ENCODE assay signal across 11 cellular contexts in genomic region chr14:69619007-69619406, GRCh38. TPM values are rescaled to one million over a fixed set of nuclear protein-coding genes. Genes with fewer than 3 reads are reported as not detected.
A peak's percentile ranks its signal among the peaks of the same experiment; 100 is the strongest.
DNase-seq lines count a peak whose midpoint lies in the region; ATAC-seq and TF ChIP-seq lines count a peak whose summit lies in the region.
"Had no signal": no experiment of that assay in that cellular context is flagged by ENCODE, and none has a peak within 500 bp of the region (broad histone marks: within the 10 kb centered on the region; RNA-seq: fewer than 3 reads in every experiment).

No MANE protein-coding gene starts in this region.

- no peak for ATAC-seq in activated CD8-positive, alpha-beta T cell treated with anti-CD3 and anti-CD28 coated beads, Interleukin-2, amount 10 ng/mL, durations not matched to agents 7 days and 5 days
- ATAC-seq in Right ventricle myocardium inferior (no peak), GM21786 (IDR thresholded peaks at IDR 0.05; ENCODE audit: unreplicated experiment) (no peak), HG03025 (IDR thresholded peaks at IDR 0.05; ENCODE audit: low FRiP score, unreplicated experiment) (no peak)

- peaks cover 3% of the 10 kb centered on the region for H3K9me3 Mint-ChIP-seq in activated CD4-positive, alpha-beta T cell treated with anti-CD3 and anti-CD28 coated beads, Interleukin-2, amount 10 ng/mL, durations not matched to agents 7 days and 5 days
- no peaks in the 10 kb centered on the region for H3K9me3 Mint-ChIP-seq in activated CD8-positive, alpha-beta T cell treated with anti-CD3 and anti-CD28 coated beads, Interleukin-2, amount 10 ng/mL, durations not matched to agents 7 days and 5 days (ENCODE audit: insufficient read depth)

- H3K27ac Mint-ChIP-seq in activated CD4-positive, alpha-beta T cell treated with anti-CD3 and anti-CD28 coated beads, Interleukin-2, amount 10 ng/mL, durations not matched to agents 7 days and 5 days, result peak overlapping the region; percentile 37
- H3K27ac Mint-ChIP-seq in activated CD8-positive, alpha-beta T cell treated with anti-CD3 and anti-CD28 coated beads, Interleukin-2, amount 10 ng/mL, durations not matched to agents 7 days and 5 days, result peak overlapping the region; percentile 99

- no peaks in the 10 kb centered on the region for H3K27me3 Mint-ChIP-seq in activated CD4-positive, alpha-beta T cell treated with anti-CD3 and anti-CD28 coated beads, Interleukin-2, amount 10 ng/mL, durations not matched to agents 7 days and 5 days
- no peaks in the 10 kb centered on the region for H3K27me3 Mint-ChIP-seq in activated CD8-positive, alpha-beta T cell treated with anti-CD3 and anti-CD28 coated beads, Interleukin-2, amount 10 ng/mL, durations not matched to agents 7 days and 5 days (ENCODE audit: low read depth)

- POLR2A ChIA-PET in activated CD4-positive, alpha-beta T cell treated with anti-CD3 and anti-CD28 coated beads, Interleukin-2, amount 10 ng/mL, durations not matched to agents 7 days and 5 days (lab: Charles Lee), result no interaction called here
- POLR2A ChIA-PET in activated CD8-positive, alpha-beta T cell treated with anti-CD3 and anti-CD28 coated beads, Interleukin-2, amount 10 ng/mL, durations not matched to agents 7 days and 5 days (lab: Charles Lee), result no interaction called here

- no peaks in the 10 kb centered on the region for H3K9me3 ChIP-seq in thymus (ENCODE audit: control insufficient read depth)

- H3K27ac ChIP-seq in thymus (ENCODE audit: low read depth), result peak overlapping the region; percentile 60

- H3K4me3 ChIP-seq in fibroblast of the aortic adventitia (ENCODE audit: low read depth, low read length), result no peak overlapping the region
- H3K4me3 ChIP-seq in thymus (ENCODE audit: low read length), result no peak overlapping the region

- no peaks in the 10 kb centered on the region for H3K36me3 ChIP-seq in thymus (ENCODE audit: control insufficient read depth, insufficient read depth)

- no peak overlapping the region for H3K4me3 Mint-ChIP-seq in activated CD4-positive, alpha-beta T cell treated with anti-CD3 and anti-CD28 coated beads, Interleukin-2, amount 10 ng/mL, durations not matched to agents 7 days and 5 days
- H3K4me3 Mint-ChIP-seq in activated CD8-positive, alpha-beta T cell treated with anti-CD3 and anti-CD28 coated beads, Interleukin-2, amount 10 ng/mL, durations not matched to agents 7 days and 5 days, result no peak overlapping the region

- peaks cover 93% of the 10 kb centered on the region for H3K4me1 Mint-ChIP-seq in activated CD4-positive, alpha-beta T cell treated with anti-CD3 and anti-CD28 coated beads, Interleukin-2, amount 10 ng/mL, durations not matched to agents 7 days and 5 days
- H3K4me1 Mint-ChIP-seq in activated CD8-positive, alpha-beta T cell treated with anti-CD3 and anti-CD28 coated beads, Interleukin-2, amount 10 ng/mL, durations not matched to agents 7 days and 5 days (ENCODE audit: low read depth), result peaks cover 95% of the 10 kb centered on the region

- H3K27me3 ChIP-seq in thymus (ENCODE audit: control insufficient read depth, insufficient read depth), result no peaks in the 10 kb centered on the region

- no peak for DNase-seq in activated CD4-positive, alpha-beta T cell treated with anti-CD3 and anti-CD28 coated beads, Interleukin-2, amount 10 ng/mL, durations not matched to agents 7 days and 5 days
- no peak for DNase-seq in activated CD4-positive, alpha-beta T cell treated with anti-CD3 and anti-CD28 coated beads for 48 hours
- DNase-seq in activated CD8-positive, alpha-beta T cell treated with anti-CD3 and anti-CD28 coated beads, Interleukin-2, amount 10 ng/mL, durations not matched to agents 7 days and 5 days, result no peak
- DNase-seq in fibroblast of the aortic adventitia (ENCODE audit: low read depth), result peak; percentile 54
- no peak for DNase-seq in Right ventricle myocardium inferior (ENCODE audit: missing footprints)
- DNase-seq: GF-D8; stimulated activated CD4-positive, alpha-beta T cell treated with anti-CD3 and anti-CD28 coated beads, Interleukin-12 subunit alpha, Interleukin-12 subunit beta, amount 100 ng/mL, for 4 hours had no signal

- H3K4me1 ChIP-seq in thymus (ENCODE audit: control insufficient read depth, insufficient read depth, low read length), result peaks cover 36% of the 10 kb centered on the region

- intact Hi-C loops in Right ventricle myocardium inferior (cut with DNase I), result no loop called here

- WGBS in thymus, result 89% methylated on average over 4 of the region's 4 CpGs

- TF ChIP-seq CTCF in fibroblast of the aortic adventitia (IDR thresholded peaks at IDR 0.05; ENCODE audit: insufficient read depth, low read length), result no peak

- CTCF ChIA-PET in activated CD4-positive, alpha-beta T cell treated with anti-CD3 and anti-CD28 coated beads, Interleukin-2, amount 10 ng/mL, durations not matched to agents 7 days and 5 days (lab: Charles Lee), result interaction anchor here (1.3 kb wide), 1 partner anchor 11 kb away, joined by 5 read pairs; no protein-coding TSS in a partner anchor
- CTCF ChIA-PET in activated CD8-positive, alpha-beta T cell treated with anti-CD3 and anti-CD28 coated beads, Interleukin-2, amount 10 ng/mL, durations not matched to agents 7 days and 5 days (lab: Charles Lee), result no interaction called here

- peaks cover 48% of the 10 kb centered on the region for H3K36me3 Mint-ChIP-seq in activated CD4-positive, alpha-beta T cell treated with anti-CD3 and anti-CD28 coated beads, Interleukin-2, amount 10 ng/mL, durations not matched to agents 7 days and 5 days (ENCODE audit: low read depth)
- H3K36me3 Mint-ChIP-seq in activated CD8-positive, alpha-beta T cell treated with anti-CD3 and anti-CD28 coated beads, Interleukin-2, amount 10 ng/mL, durations not matched to agents 7 days and 5 days (ENCODE audit: low read depth), result peaks cover 53% of the 10 kb centered on the region

RNA-seq across cellular contexts. Expression of gene SUSD6, which starts 7.6 kb away (rescaled TPM):
- total RNA-seq in activated CD4-positive, alpha-beta T cell treated with anti-CD3 and anti-CD28 coated beads, Interleukin-2, amount 10 ng/mL, durations not matched to agents 7 days and 5 days, result 10 to 100 TPM; 42.6 to 45.0 TPM
- total RNA-seq in activated CD8-positive, alpha-beta T cell treated with anti-CD3 and anti-CD28 coated beads, Interleukin-2, amount 10 ng/mL, durations not matched to agents 7 days and 5 days, result 10 to 100 TPM; 40.0 to 43.1 TPM
- total RNA-seq in fibroblast of the aortic adventitia (ENCODE audit: low replicate concordance) (8.0 and 14.3 TPM in 2 replicates), Right ventricle myocardium inferior (22.4 TPM)
- polyA plus RNA-seq in thymus, result 23.7 TPM

RNA-seq across cellular contexts. Expression of gene CCDC177, which starts 44.3 kb away (rescaled TPM):
- total RNA-seq in activated CD4-positive, alpha-beta T cell treated with anti-CD3 and anti-CD28 coated beads, Interleukin-2, amount 10 ng/mL, durations not matched to agents 7 days and 5 days, result not detected
- total RNA-seq in activated CD8-positive, alpha-beta T cell treated with anti-CD3 and anti-CD28 coated beads, Interleukin-2, amount 10 ng/mL, durations not matched to agents 7 days and 5 days, result not detected
- total RNA-seq in fibroblast of the aortic adventitia (ENCODE audit: low replicate concordance), result not detected in 2 replicates
- 0.02 TPM for polyA plus RNA-seq in thymus
- total RNA-seq in Right ventricle myocardium inferior, result not detected
- total RNA-seq: H4 had no signal
